ENCODE assay signal across 14 cellular contexts in the genomic region with DNA sequence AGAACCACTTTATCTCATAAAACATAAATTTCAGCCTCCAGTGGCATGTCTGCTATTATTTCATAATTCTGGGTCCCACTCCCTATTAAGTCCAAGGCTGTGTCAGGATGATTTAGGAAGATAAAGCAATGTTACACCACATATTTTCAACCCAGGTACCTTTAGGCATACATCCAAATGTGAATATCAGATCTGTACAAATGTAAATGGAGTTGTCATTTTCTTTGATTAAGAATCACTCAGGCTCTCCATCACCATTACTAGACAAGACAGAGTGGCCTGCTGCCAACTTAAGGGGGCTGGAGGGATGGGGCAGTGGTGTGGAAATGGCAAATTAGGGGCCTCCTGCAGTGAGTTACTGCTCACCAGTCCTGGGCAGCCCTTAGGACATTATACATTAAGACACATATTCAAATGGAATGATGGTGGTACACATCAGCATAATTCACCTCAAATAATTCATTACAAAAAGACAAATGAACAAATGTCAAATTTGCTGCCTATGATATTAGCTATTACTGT.
DNase-seq lines count a peak whose midpoint lies in the region; ATAC-seq lines count a peak whose summit lies in the region.
"Had no signal": no experiment of that assay in that cellular context is flagged by ENCODE, and none has a peak within 500 bp of the region (broad histone marks: within the 10 kb centered on the region; RNA-seq: fewer than 3 reads in every experiment).

No MANE protein-coding gene starts in this region.

- H3K4me1 Mint-ChIP-seq in stimulated activated naive CD8-positive, alpha-beta T cell treated with anti-CD3 and anti-CD28 coated beads, Interleukin-15, amount 100 ng/mL, for 72 hours, result peaks cover 50% of the 10 kb centered on the region

- no peak for DNase-seq in stimulated activated naive CD8-positive, alpha-beta T cell treated with anti-CD3 and anti-CD28 coated beads, Interleukin-15, amount 100 ng/mL, for 72 hours
- no peak for DNase-seq in stimulated activated naive CD8-positive, alpha-beta T cell treated with anti-CD3 and anti-CD28 coated beads, Interleukin-15, Interleukin-2, amounts not matched to agents 100 U/mL and 50 U/mL, for 24 hours
- DNase-seq in stimulated activated CD4-positive, alpha-beta T cell treated with anti-CD3 and anti-CD28 coated beads, Interleukin-1b, Interleukin-23, amount 100 ng/mL, for 48 hours, result no peak
- DNase-seq in iPS-NIHi7 (ENCODE audit: extremely low spot score), result no peak
- no peak for DNase-seq in T-helper 1 cell
- no peak for DNase-seq in SW 1271 (lab: John Stamatoyannopoulos, UW)
- DNase-seq: AML-193; mesenchymal stem cell; NCI-H187 treated with DMSO at 0.1 percent for 48 hours; psoas muscle; stimulated activated CD4-positive, alpha-beta T cell treated with anti-CD3 and anti-CD28 coated beads, Interleukin-4, amount 100 ng/mL, for 4 hours had no signal

- H3K27ac Mint-ChIP-seq in stimulated activated naive CD8-positive, alpha-beta T cell treated with anti-CD3 and anti-CD28 coated beads, Interleukin-15, amount 100 ng/mL, for 72 hours, result peak overlapping the region in 1 of 2 donors; percentile 21

- no peaks in the 10 kb centered on the region for H3K27me3 Mint-ChIP-seq in stimulated activated naive CD8-positive, alpha-beta T cell treated with anti-CD3 and anti-CD28 coated beads, Interleukin-15, amount 100 ng/mL, for 72 hours

- peak overlapping the region; percentile 19 to 33 for H3K4me3 Mint-ChIP-seq in stimulated activated naive CD8-positive, alpha-beta T cell treated with anti-CD3 and anti-CD28 coated beads, Interleukin-15, amount 100 ng/mL, for 72 hours

- H3K9me3 Mint-ChIP-seq in stimulated activated naive CD8-positive, alpha-beta T cell treated with anti-CD3 and anti-CD28 coated beads, Interleukin-15, amount 100 ng/mL, for 72 hours, result no peaks in the 10 kb centered on the region

- ATAC-seq in stimulated activated naive CD8-positive, alpha-beta T cell treated with anti-CD3 and anti-CD28 coated beads, Interleukin-15, amount 100 ng/mL, for 72 hours, result peak; percentile 17
- no peak for ATAC-seq in stimulated activated naive CD8-positive, alpha-beta T cell treated with anti-CD3 and anti-CD28 coated beads, Interleukin-15, Interleukin-2, amounts not matched to agents 100 U/mL and 50 U/mL, for 24 hours
- ATAC-seq in GM21717 (IDR thresholded peaks at IDR 0.05; ENCODE audit: unreplicated experiment) (peak; percentile 11), HG03139 (IDR thresholded peaks at IDR 0.05; ENCODE audit: unreplicated experiment) (peak; percentile 10)
- ATAC-seq: HepG2, psoas muscle had no signal
